ENCODE assay signal across 8 cellular contexts in the genomic region with DNA sequence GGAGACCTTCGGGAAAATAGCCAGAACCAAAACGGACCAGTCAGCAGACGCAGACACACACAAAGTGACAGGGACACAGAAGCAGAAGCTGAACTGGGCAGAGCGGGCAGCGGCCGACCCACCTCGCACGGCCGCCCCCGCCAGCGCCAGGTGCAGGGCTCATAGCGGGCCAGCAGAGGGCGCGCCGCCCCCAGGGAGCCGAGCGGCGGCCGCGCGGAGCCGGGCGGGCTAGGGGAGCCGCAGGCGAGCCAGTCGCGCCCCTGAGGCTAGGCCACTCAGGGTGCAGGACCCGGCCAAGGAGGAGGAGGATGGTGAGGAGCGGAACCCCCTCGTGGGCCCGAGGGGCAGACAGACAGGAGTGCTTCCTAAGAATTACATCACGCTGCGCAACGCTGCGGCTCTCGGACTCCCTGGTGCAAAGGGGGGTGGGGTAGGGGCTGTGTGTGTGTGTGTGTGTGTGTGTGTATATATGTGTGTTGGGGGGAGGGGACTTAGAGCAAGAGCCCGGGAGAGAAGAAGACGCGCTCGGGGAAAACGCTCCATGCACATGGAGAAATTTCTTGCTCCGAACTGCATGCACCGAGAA. TPM values are rescaled to one million over a fixed set of nuclear protein-coding genes. Genes with fewer than 3 reads are reported as not detected.
DNase-seq lines count a peak whose midpoint lies in the region; ATAC-seq and TF ChIP-seq lines count a peak whose summit lies in the region.

No MANE protein-coding gene starts in this region.

- H3K36me3 ChIP-seq in BE2C: no peaks in the 10 kb centered on the region
- H3K36me3 ChIP-seq in SJSA1: no peaks in the 10 kb centered on the region
- H3K36me3 ChIP-seq in heart left ventricle: no peaks in the 10 kb centered on the region
- H3K36me3 ChIP-seq in parathyroid adenoma (ENCODE audit: control insufficient read depth, insufficient read depth, low read length): no peaks in the 10 kb centered on the region
- no peaks in the 10 kb centered on the region for H3K36me3 ChIP-seq in urinary bladder (ENCODE audit: insufficient read depth)

- H3K4me2 ChIP-seq in parathyroid adenoma (ENCODE audit: low read length): peak overlapping the region; percentile 82

- peaks cover 76% of the 10 kb centered on the region for H3K27me3 ChIP-seq in BE2C
- H3K27me3 ChIP-seq in SJSA1 (replicated peaks): peaks cover 41% of the 10 kb centered on the region
- H3K27me3 ChIP-seq in heart left ventricle: peaks cover 5 to 69% (median 37%) of the 10 kb centered on the region in 9 donors
- H3K27me3 ChIP-seq in parathyroid adenoma (ENCODE audit: control insufficient read depth, insufficient read depth, low read length): no peaks in the 10 kb centered on the region

- H3K9me3 ChIP-seq in BE2C (no peaks in the 10 kb centered on the region; the same call in 1 of the 2 replicates), SJSA1 (replicated peaks) (peaks cover 3% of the 10 kb centered on the region; the same call in 1 of the 2 replicates), heart left ventricle (no peaks in the 10 kb centered on the region), parathyroid adenoma (ENCODE audit: control insufficient read depth, low read length) (no peaks in the 10 kb centered on the region)

- H2AFZ ChIP-seq in parathyroid adenoma: peak overlapping the region; percentile 86

- H3K27ac Mint-ChIP-seq in activated naive CD4-positive, alpha-beta T cell treated with anti-CD3 and anti-CD28 coated beads, Interleukin-2, amount 50 U/mL, for 72 hours: no peak overlapping the region

- H3K27ac ChIP-seq in SJSA1: no peak overlapping the region; the same call in 1 of the 2 replicates
- H3K27ac ChIP-seq in heart left ventricle: no peak overlapping the region
- H3K27ac ChIP-seq in parathyroid adenoma: no peak overlapping the region
- no peak overlapping the region for H3K27ac ChIP-seq in urinary bladder (ENCODE audit: low read depth)

- intact Hi-C loops in heart left ventricle (cut with DNase I): loop anchor here in 9 of 10 donors (1.0 to 10.0 kb wide), 12 partner anchors 85 to 1068 kb away; no protein-coding TSS in a partner anchor

- H3K4me3 ChIP-seq in BE2C (ENCODE audit: low read depth, low read length) (peak overlapping the region; percentile 41), SJSA1 (peak overlapping the region; percentile 52), heart left ventricle (peak overlapping the region; percentile 42 to 71 (median 56)), parathyroid adenoma (ENCODE audit: low read depth, low read length) (peak overlapping the region; percentile 27), urinary bladder (ENCODE audit: low read depth, low read length) (peak overlapping the region; percentile 45)

- no peaks in the 10 kb centered on the region for H3K4me1 ChIP-seq in BE2C
- H3K4me1 ChIP-seq in SJSA1 (replicated peaks): peaks cover 41% of the 10 kb centered on the region
- H3K4me1 ChIP-seq in heart left ventricle: peaks cover 4 to 56% (median 22%) of the 10 kb centered on the region in 12 donors
- no peaks in the 10 kb centered on the region for H3K4me1 ChIP-seq in parathyroid adenoma
- H3K4me1 ChIP-seq in urinary bladder (ENCODE audit: insufficient read depth): no peaks in the 10 kb centered on the region

- WGBS in heart left ventricle, 4 donors: 0 to 1% (median 0%) methylated on average over 37 to 43 of the region's 43 CpGs
- under 1% methylated on average over 43 of the region's 43 CpGs for WGBS in urinary bladder

- no peaks in the 10 kb centered on the region for H3K9me3 Mint-ChIP-seq in activated naive CD4-positive, alpha-beta T cell treated with anti-CD3 and anti-CD28 coated beads, Interleukin-2, amount 50 U/mL, for 72 hours

- DNase-seq in BE2C (peak; percentile 67), HuH-7 (ENCODE audit: low spot score) (peak; percentile 74), SJSA1 (ENCODE audit: low read depth in 1 of 2, low spot score in 2 of 2) (peak; percentile 65 to 90), heart left ventricle (peak; percentile 35 to 86 (median 59))
- DNase-seq in activated naive CD4-positive, alpha-beta T cell treated with anti-CD3 and anti-CD28 coated beads, Interleukin-2, amount 50 U/mL, for 72 hours (ENCODE audit: low spot score in 2 of 2): peak; percentile 71 to 90

- no peaks in the 10 kb centered on the region for H3K79me2 ChIP-seq in parathyroid adenoma

- H3K36me3 Mint-ChIP-seq in activated naive CD4-positive, alpha-beta T cell treated with anti-CD3 and anti-CD28 coated beads, Interleukin-2, amount 50 U/mL, for 72 hours: no peaks in the 10 kb centered on the region

- TF ChIP-seq POLR2A in heart left ventricle (IDR thresholded peaks at IDR 0.05): no peak

- H3K9ac ChIP-seq in parathyroid adenoma: no peak overlapping the region

- ATAC-seq in GM19328 (IDR thresholded peaks at IDR 0.05; ENCODE audit: unreplicated experiment) (peak; percentile 68), heart left ventricle (peak; percentile 55 to 85 (median 82))
- ATAC-seq in activated naive CD4-positive, alpha-beta T cell treated with anti-CD3 and anti-CD28 coated beads, Interleukin-2, amount 50 U/mL, for 72 hours: peak; percentile 61 to 65

- TF ChIP-seq CTCF in BE2C (IDR thresholded peaks at IDR 0.05; ENCODE audit: low read depth, low read length) (peak; percentile 49), heart left ventricle (IDR thresholded peaks at IDR 0.05) (peak; percentile 72 to 99 (median 97)), parathyroid adenoma (IDR thresholded peaks at IDR 0.05) (peak; percentile 87)

RNA-seq across cellular contexts. Expression of a gene that starts 0.9 kb away (rescaled TPM):
- polyA plus RNA-seq in BE2C (2012; ENCODE audit: insufficient read depth, insufficient read length, low read depth): not detected
- 11.0 and 13.2 TPM in 2 replicates for total RNA-seq in SJSA1 (2014; rRNA removed; shearing (Covaris generic))
- total RNA-seq in activated naive CD4-positive, alpha-beta T cell treated with anti-CD3 and anti-CD28 coated beads, Interleukin-2, amount 50 U/mL, for 72 hours: 10 to 100 TPM in 1 of 2 donors, under 1 TPM in 1; 0.16 to 15.7 TPM
- total RNA-seq in heart left ventricle (under 1 TPM in 5 of 9 donors, not detected in 4; 0.12 to 0.36 (median 0.14) TPM), urinary bladder (1.9 TPM)
- polyA plus RNA-seq in heart left ventricle (under 1 TPM; 0.03 to 0.15 TPM), urinary bladder (1.5 TPM)
